ENCODE assay signal across 17 cellular contexts in the genomic region with DNA sequence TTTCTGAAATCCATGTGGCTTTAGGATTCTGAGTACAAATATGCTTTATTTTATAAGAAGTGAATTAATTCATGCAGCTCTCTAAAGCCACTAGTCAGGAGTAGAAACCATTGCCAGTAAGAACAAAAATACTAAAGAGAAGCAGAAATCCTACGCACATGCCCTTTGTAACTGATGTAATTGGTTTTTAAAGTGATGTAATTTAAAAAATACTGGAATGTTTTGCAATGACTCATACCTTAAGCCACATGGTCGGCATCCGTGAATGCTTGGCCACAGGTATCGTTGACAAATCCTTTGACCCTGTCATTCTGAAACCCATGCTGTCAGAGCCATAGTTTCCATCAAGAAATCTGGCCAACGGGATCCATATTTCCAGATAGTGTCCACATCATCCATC.
DNase-seq lines count a peak whose midpoint lies in the region; ATAC-seq and TF ChIP-seq lines count a peak whose summit lies in the region.
"Had no signal": no experiment of that assay in that cellular context is flagged by ENCODE, and none has a peak within 500 bp of the region (broad histone marks: within the 10 kb centered on the region; RNA-seq: fewer than 3 reads in every experiment).

No MANE protein-coding gene starts in this region.

- TF ChIP-seq CTCF in right lobe of liver (IDR thresholded peaks at IDR 0.05), result no peak

- no peaks in the 10 kb centered on the region for H3K27me3 ChIP-seq in right lobe of liver
- H3K27me3 ChIP-seq: sigmoid colon, testis had no signal

- intact Hi-C loops in right lobe of liver (cut with DNase I), result no loop called here

- no peaks in the 10 kb centered on the region for H3K36me3 ChIP-seq in right lobe of liver
- H3K36me3 ChIP-seq: sigmoid colon, WERI-Rb-1 had no signal

- no peaks in the 10 kb centered on the region for H3K9me3 ChIP-seq in right lobe of liver
- H3K9me3 ChIP-seq: sigmoid colon, testis had no signal

- DNase-seq in GM03348 (ENCODE audit: low spot score) (peak; percentile 31), NCI-H748 (lab: John Stamatoyannopoulos, UW; ENCODE audit: unreplicated experiment) (peak; percentile 7), dermis microvascular lymphatic vessel endothelial cell (ENCODE audit: low read depth in 2 of 2) (peak; percentile 29 to 87), right lobe of liver (no peak), NCI-H526 (lab: John Stamatoyannopoulos, UW) (no peak)
- no peak for DNase-seq in activated CD8-positive, alpha-beta memory T cell treated with anti-CD3 and anti-CD28 coated beads for 24 hours
- DNase-seq: MM.1S; NCI-H1930; NCI-H524; nucleus accumbens; sigmoid colon; stimulated activated CD4-positive, alpha-beta T cell treated with anti-CD3 and anti-CD28 coated beads, Interleukin-4, amount 100 ng/mL, for 4 hours; testis; WERI-Rb-1 had no signal

- TF ChIP-seq POLR2A in right lobe of liver (IDR thresholded peaks at IDR 0.05), result peak; percentile 43

- WGBS in right lobe of liver (ENCODE audit: insufficient coverage, low coverage, low lambda C conversion rate, missing lambda C conversion rate), result 52% methylated on average over 5 of the region's 5 CpGs

- ATAC-seq in right lobe of liver (peak; percentile 18 to 79 (median 64)), HG03565 (IDR thresholded peaks at IDR 0.05; ENCODE audit: unreplicated experiment) (no peak), HG03039 (IDR thresholded peaks at IDR 0.05; ENCODE audit: unreplicated experiment) (no peak)
- ATAC-seq: HCT116 had no signal

- H3K4me3 ChIP-seq in right lobe of liver, result no peak overlapping the region
- H3K4me3 ChIP-seq: sigmoid colon, testis had no signal

- H3K27ac ChIP-seq in right lobe of liver, result peak overlapping the region in 2 of 3 donors; percentile 42 to 56
- H3K27ac ChIP-seq: sigmoid colon, testis, WERI-Rb-1 had no signal

- H3K4me1 ChIP-seq in right lobe of liver, result peaks cover 0 to 10% (median 0%) of the 10 kb centered on the region in 4 donors
- H3K4me1 ChIP-seq: sigmoid colon had no signal

Comparison
In these comparisons a context has a peak if more than half of its experiments do, and no peak if none do; other contexts are left out.
1. DNase-seq: peak in GM03348 (single experiment), NCI-H748 (single experiment) and dermis microvascular lymphatic vessel endothelial cell (2 of 2); none in right lobe of liver (0 of 3), activated CD8-positive, alpha-beta memory T cell treated with anti-CD3 and anti-CD28 coated beads for 24 hours (single experiment) and NCI-H526 (0 of 2).
2. ATAC-seq: peak in right lobe of liver (4 of 4); none in HG03565 (single experiment) and HG03039 (single experiment).